ENCODE assay signal across 17 cellular contexts in the genomic region with DNA sequence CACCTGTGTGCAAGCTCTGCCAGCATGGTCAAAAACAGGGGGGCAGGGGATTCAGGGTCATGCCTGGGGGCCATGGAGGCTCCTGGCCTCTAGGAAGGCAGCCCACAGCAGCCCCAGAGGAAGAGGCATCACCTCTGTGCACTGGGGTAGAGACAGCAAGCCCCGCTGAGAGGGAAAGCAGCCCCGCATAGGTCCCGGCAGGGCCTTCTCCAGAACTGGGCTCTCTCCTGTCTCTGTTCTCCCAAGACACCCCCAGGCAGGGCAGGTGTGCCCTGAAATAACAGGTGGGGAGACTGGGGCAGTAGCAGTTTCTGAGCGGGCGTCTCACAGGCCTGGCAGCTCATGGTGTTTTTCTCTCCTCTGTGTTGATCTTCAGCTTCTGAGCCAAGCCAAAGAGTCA.
DNase-seq lines count a peak whose midpoint lies in the region; ATAC-seq and TF ChIP-seq lines count a peak whose summit lies in the region.
"Had no signal": no experiment of that assay in that cellular context is flagged by ENCODE, and none has a peak within 500 bp of the region (broad histone marks: within the 10 kb centered on the region; RNA-seq: fewer than 3 reads in every experiment).

No MANE protein-coding gene starts in this region.

- H3K4me1 Mint-ChIP-seq in activated T-cell treated with anti-CD3 and anti-CD28 coated beads, Interleukin-2, amount 50 U/mL, for 24 hours (ENCODE audit: low read depth), result peaks cover 19% of the 10 kb centered on the region
- H3K4me1 Mint-ChIP-seq in activated T-cell treated with anti-CD3 and anti-CD28 coated beads, Interleukin-2, amount 50 U/mL, for 72 hours (ENCODE audit: low read depth), result peaks cover 39% of the 10 kb centered on the region
- peaks cover 64% of the 10 kb centered on the region in 2 experiments for H3K4me1 Mint-ChIP-seq in H9
- H3K4me1 Mint-ChIP-seq in activated naive CD8-positive, alpha-beta T cell treated with anti-CD3 and anti-CD28 coated beads, Interleukin-2, amount 10 ng/mL, durations not matched to agents 7 days and 5 days, result peaks cover 29% of the 10 kb centered on the region
- H3K4me1 Mint-ChIP-seq: CD8-positive, alpha-beta memory T cell had no signal

- H2AFZ ChIP-seq in H9 (ENCODE audit: low read length), result no peak overlapping the region

- H2BK5ac ChIP-seq in H9 (ENCODE audit: insufficient read length, low read length), result no peak overlapping the region

- H3K4me2 ChIP-seq in H9 (ENCODE audit: insufficient read depth, insufficient read length, low read length), result no peak overlapping the region
- H3K4me2 ChIP-seq: BLaER1 had no signal

- H3K27me3 Mint-ChIP-seq in activated T-cell treated with anti-CD3 and anti-CD28 coated beads, Interleukin-2, amount 50 U/mL, for 24 hours, result peaks cover 6% of the 10 kb centered on the region
- no peaks in the 10 kb centered on the region for H3K27me3 Mint-ChIP-seq in activated T-cell treated with anti-CD3 and anti-CD28 coated beads, Interleukin-2, amount 50 U/mL, for 72 hours (ENCODE audit: low read depth)
- peaks cover 13% of the 10 kb centered on the region for H3K27me3 Mint-ChIP-seq in H9 (ENCODE audit: low read depth)
- H3K27me3 Mint-ChIP-seq in activated naive CD8-positive, alpha-beta T cell treated with anti-CD3 and anti-CD28 coated beads, Interleukin-2, amount 10 ng/mL, durations not matched to agents 7 days and 5 days, result no peaks in the 10 kb centered on the region

- peak; percentile 19 for DNase-seq in activated T-cell treated with anti-CD3 and anti-CD28 coated beads, Interleukin-2, amount 50 U/mL, for 24 hours
- no peak for DNase-seq in activated T-cell treated with anti-CD3 and anti-CD28 coated beads, Interleukin-2, amount 50 U/mL, for 72 hours
- DNase-seq in H9, result no peak
- no peak for DNase-seq in activated naive CD8-positive, alpha-beta T cell treated with anti-CD3 and anti-CD28 coated beads, Interleukin-2, amount 10 ng/mL, durations not matched to agents 7 days and 5 days
- DNase-seq in posterior vena cava (ENCODE audit: low spot score), result peak; percentile 58
- DNase-seq in ecto neural progenitor cell (ENCODE audit: low spot score), result no peak
- DNase-seq in stimulated activated CD4-positive, alpha-beta T cell treated with anti-CD3 and anti-CD28 coated beads, Interleukin-4, amount 100 ng/mL, for 1 hour, result no peak
- DNase-seq: 8988T; AML-193; Caco-2; CD8-positive, alpha-beta memory T cell; DND-41; GDM1; GOT3; HCEC 1CT; HFFc6 had no signal

- no peaks in the 10 kb centered on the region for H3K23me2 ChIP-seq in H9 (ENCODE audit: insufficient read length, low read depth, low read length, poor library complexity, severe bottlenecking)

- peak overlapping the region; percentile 34; the same call in 1 of the 2 replicates for H3K14ac ChIP-seq in H9 (ENCODE audit: insufficient read depth, low read length)

- no peak overlapping the region for H2BK20ac ChIP-seq in H9 (ENCODE audit: low read depth, low read length, poor library complexity, severe bottlenecking)

- H3K79me1 ChIP-seq in H9 (ENCODE audit: insufficient read depth, low read depth, low read length, poor library complexity, severe bottlenecking), result no peaks in the 10 kb centered on the region

- H3K27ac Mint-ChIP-seq in activated T-cell treated with anti-CD3 and anti-CD28 coated beads, Interleukin-2, amount 50 U/mL, for 24 hours, result no peak overlapping the region
- no peak overlapping the region for H3K27ac Mint-ChIP-seq in activated T-cell treated with anti-CD3 and anti-CD28 coated beads, Interleukin-2, amount 50 U/mL, for 72 hours
- peak overlapping the region in 2 of 3 experiments; percentile 82; a peak in 2 of 7 replicates for H3K27ac Mint-ChIP-seq in H9
- peak overlapping the region; percentile 80 for H3K27ac Mint-ChIP-seq in activated naive CD8-positive, alpha-beta T cell treated with anti-CD3 and anti-CD28 coated beads, Interleukin-2, amount 10 ng/mL, durations not matched to agents 7 days and 5 days
- H3K27ac Mint-ChIP-seq: CD8-positive, alpha-beta memory T cell; HFFc6 had no signal

- H2BK15ac ChIP-seq in H9 (ENCODE audit: low read depth, low read length), result no peak overlapping the region

- no peak overlapping the region for H2BK120ac ChIP-seq in H9 (ENCODE audit: low read depth, low read length, poor library complexity, severe bottlenecking)

- H3K27me3 ChIP-seq in H9 (ENCODE audit: insufficient read depth, low read length), result no peaks in the 10 kb centered on the region; the same call in 1 of the 2 replicates
- H3K27me3 ChIP-seq: BLaER1 had no signal

- no peak overlapping the region for H3K18ac ChIP-seq in H9 (ENCODE audit: insufficient read length, low read depth, low read length)

- H3K56ac ChIP-seq in H9 (ENCODE audit: insufficient read length, low read depth, low read length), result no peak overlapping the region

- no CpG with 5 or more reads among the region's 5 CpGs for WGBS in H9 (ENCODE audit: extremely low coverage, insufficient read length, low lambda C conversion rate)

- no peak overlapping the region for H3K9ac ChIP-seq in H9 (ENCODE audit: extremely low read depth, insufficient read length, low read length)
- H3K9ac ChIP-seq: BLaER1 had no signal

- no peaks in the 10 kb centered on the region for H4K20me1 ChIP-seq in H9 (ENCODE audit: control insufficient read depth, insufficient read depth, insufficient read length)
- H4K20me1 ChIP-seq: BLaER1 had no signal

- no peaks in the 10 kb centered on the region for H3K36me3 Mint-ChIP-seq in activated T-cell treated with anti-CD3 and anti-CD28 coated beads, Interleukin-2, amount 50 U/mL, for 24 hours (ENCODE audit: low read depth)
- no peaks in the 10 kb centered on the region for H3K36me3 Mint-ChIP-seq in activated T-cell treated with anti-CD3 and anti-CD28 coated beads, Interleukin-2, amount 50 U/mL, for 72 hours (ENCODE audit: insufficient read depth in 2 of 2)
- no peaks in the 10 kb centered on the region for H3K36me3 Mint-ChIP-seq in H9 (ENCODE audit: insufficient read depth in 1 of 3, low read depth in 3 of 3)
- H3K36me3 Mint-ChIP-seq in activated naive CD8-positive, alpha-beta T cell treated with anti-CD3 and anti-CD28 coated beads, Interleukin-2, amount 10 ng/mL, durations not matched to agents 7 days and 5 days, result no peaks in the 10 kb centered on the region
- H3K36me3 Mint-ChIP-seq: CD8-positive, alpha-beta memory T cell had no signal

- no peak overlapping the region for H4K5ac ChIP-seq in H9 (ENCODE audit: insufficient read length, low read depth, low read length)

- H3K4me1 ChIP-seq in H9 (ENCODE audit: insufficient read depth, low read length), result peaks cover 21% of the 10 kb centered on the region; the same call in 1 of the 2 replicates
- H3K4me1 ChIP-seq: Caco-2 had no signal

- no peak for TF ChIP-seq CTCF in H9 (conservative IDR thresholded peaks at IDR 0.05)

- POLR2A ChIA-PET in activated naive CD8-positive, alpha-beta T cell treated with anti-CD3 and anti-CD28 coated beads, Interleukin-2, amount 10 ng/mL, durations not matched to agents 7 days and 5 days (lab: Charles Lee), result no interaction called here

- H3K23ac ChIP-seq in H9 (ENCODE audit: insufficient read length, low read depth, low read length), result no peak overlapping the region

- intact Hi-C loops in posterior vena cava (cut with DNase I), result no loop called here

- ATAC-seq in activated T-cell treated with anti-CD3 and anti-CD28 coated beads, Interleukin-2, amount 50 U/mL, for 72 hours (replicated peaks in 1 of 2), result no peak
- no peak for ATAC-seq in activated naive CD8-positive, alpha-beta T cell treated with anti-CD3 and anti-CD28 coated beads, Interleukin-2, amount 10 ng/mL, durations not matched to agents 7 days and 5 days (ENCODE audit: low read depth)

- H3K79me2 ChIP-seq in H9 (ENCODE audit: insufficient read depth, low read length), result no peaks in the 10 kb centered on the region

- no peak overlapping the region for H3K4me3 Mint-ChIP-seq in activated T-cell treated with anti-CD3 and anti-CD28 coated beads, Interleukin-2, amount 50 U/mL, for 24 hours
- no peak overlapping the region for H3K4me3 Mint-ChIP-seq in activated T-cell treated with anti-CD3 and anti-CD28 coated beads, Interleukin-2, amount 50 U/mL, for 72 hours
- H3K4me3 Mint-ChIP-seq in H9, result no peak overlapping the region
- H3K4me3 Mint-ChIP-seq in activated naive CD8-positive, alpha-beta T cell treated with anti-CD3 and anti-CD28 coated beads, Interleukin-2, amount 10 ng/mL, durations not matched to agents 7 days and 5 days, result no peak overlapping the region
- H3K4me3 Mint-ChIP-seq: HFFc6 had no signal

- no peak overlapping the region for H2AK5ac ChIP-seq in H9 (ENCODE audit: insufficient read length, low read length)

- H4K8ac ChIP-seq in H9 (replicated peaks; ENCODE audit: insufficient read length, low read depth, low read length), result no peak overlapping the region

- H3K4ac ChIP-seq in H9 (ENCODE audit: low read depth, low read length), result no peak overlapping the region

- H4K91ac ChIP-seq in H9 (ENCODE audit: insufficient read length, low read depth, low read length), result no peak overlapping the region

- H3K27ac ChIP-seq in H9 (ENCODE audit: insufficient read length, low read depth, low read length), result no peak overlapping the region
- H3K27ac ChIP-seq: BLaER1 had no signal

- H3T11ph ChIP-seq in H9 (ENCODE audit: low read length), result no peak overlapping the region

- no peaks in the 10 kb centered on the region for H3K9me3 ChIP-seq in H9 (ENCODE audit: control insufficient read depth, low read depth, low read length)
- H3K9me3 ChIP-seq: BLaER1, Caco-2 had no signal

- no peaks in the 10 kb centered on the region for H3K9me3 Mint-ChIP-seq in activated T-cell treated with anti-CD3 and anti-CD28 coated beads, Interleukin-2, amount 50 U/mL, for 24 hours
- H3K9me3 Mint-ChIP-seq in activated T-cell treated with anti-CD3 and anti-CD28 coated beads, Interleukin-2, amount 50 U/mL, for 72 hours, result no peaks in the 10 kb centered on the region
- H3K9me3 Mint-ChIP-seq in H9, result no peaks in the 10 kb centered on the region
- H3K9me3 Mint-ChIP-seq in activated naive CD8-positive, alpha-beta T cell treated with anti-CD3 and anti-CD28 coated beads, Interleukin-2, amount 10 ng/mL, durations not matched to agents 7 days and 5 days, result no peaks in the 10 kb centered on the region
- H3K9me3 Mint-ChIP-seq: CD8-positive, alpha-beta memory T cell; HFFc6 had no signal

- no peak overlapping the region for H2BK12ac ChIP-seq in H9 (ENCODE audit: insufficient read length, low read depth, low read length)

Comparison
In these comparisons a context has a peak if more than half of its experiments do, and no peak if none do; other contexts are left out.
1. DNase-seq: peak in activated T-cell treated with anti-CD3 and anti-CD28 coated beads, Interleukin-2, amount 50 U/mL, for 24 hours (single experiment) and posterior vena cava (single experiment); none in activated T-cell treated with anti-CD3 and anti-CD28 coated beads, Interleukin-2, amount 50 U/mL, for 72 hours (0 of 2), H9 (single experiment), activated naive CD8-positive, alpha-beta T cell treated with anti-CD3 and anti-CD28 coated beads, Interleukin-2, amount 10 ng/mL, durations not matched to agents 7 days and 5 days (single experiment), ecto neural progenitor cell (single experiment) and stimulated activated CD4-positive, alpha-beta T cell treated with anti-CD3 and anti-CD28 coated beads, Interleukin-4, amount 100 ng/mL, for 1 hour (single experiment).
2. H3K27ac Mint-ChIP-seq: peak in H9 (2 of 3) and activated naive CD8-positive, alpha-beta T cell treated with anti-CD3 and anti-CD28 coated beads, Interleukin-2, amount 10 ng/mL, durations not matched to agents 7 days and 5 days (single experiment); none in activated T-cell treated with anti-CD3 and anti-CD28 coated beads, Interleukin-2, amount 50 U/mL, for 24 hours (single experiment) and activated T-cell treated with anti-CD3 and anti-CD28 coated beads, Interleukin-2, amount 50 U/mL, for 72 hours (single experiment).